Comparison of ENCODE assay signal across 8 cellular contexts in genomic region chr7:94657771-94658693, GRCh38. TPM values are rescaled to one million over a fixed set of nuclear protein-coding genes. Genes with fewer than 3 reads are reported as not detected.
DNase-seq lines count a peak whose midpoint lies in the region; ATAC-seq and TF ChIP-seq lines count a peak whose summit lies in the region.

No MANE protein-coding gene starts in this region.

- H3K27ac Mint-ChIP-seq in activated naive CD8-positive, alpha-beta T cell: no peak overlapping the region

- H3K79me2 ChIP-seq in trophoblast cell (ENCODE audit: control insufficient read depth, insufficient read depth, low read length, poor library complexity): peaks cover 6% of the 10 kb centered on the region

- no peak overlapping the region for H2AK5ac ChIP-seq in trophoblast cell (ENCODE audit: low read length)

- intact Hi-C loops in head of caudate nucleus (cut with DNase I): loop anchor here (5.0 to 10.0 kb wide), 3 partner anchors 146 to 247 kb away; partner anchors contain the start of gene PPP1R9A

- peak; percentile 81 for ATAC-seq in HG02678 (IDR thresholded peaks at IDR 0.05; ENCODE audit: unreplicated experiment)

- H2BK12ac ChIP-seq in trophoblast cell (ENCODE audit: low read length): no peak overlapping the region

- peaks cover 19% of the 10 kb centered on the region for H3K4me1 Mint-ChIP-seq in activated naive CD8-positive, alpha-beta T cell (ENCODE audit: low read depth)

- peak overlapping the region; percentile 81 for H3K4me3 Mint-ChIP-seq in activated naive CD8-positive, alpha-beta T cell

- no peak overlapping the region for H2BK5ac ChIP-seq in trophoblast cell (ENCODE audit: low read depth, low read length, poor library complexity)

- H3K36me3 Mint-ChIP-seq in activated naive CD8-positive, alpha-beta T cell: no peaks in the 10 kb centered on the region

- peak; percentile 92 for DNase-seq in GM06990 (ENCODE audit: extremely low read depth, insufficient read length)
- peak; percentile 90 for DNase-seq in NCI-H1105 (lab: John Stamatoyannopoulos, UW)
- DNase-seq in SKM-1 (lab: John Stamatoyannopoulos, UW; ENCODE audit: unreplicated experiment): peak; percentile 74
- DNase-seq in head of caudate nucleus: peak; percentile 77 to 97 (median 93)
- peak; percentile 93 to 97 for DNase-seq in trophoblast cell
- DNase-seq in tibial nerve (ENCODE audit: low spot score in 2 of 2): peak; percentile 70 to 77

- peaks cover 7% of the 10 kb centered on the region for H3K79me1 ChIP-seq in trophoblast cell (ENCODE audit: low read length)

- peaks cover 10% of the 10 kb centered on the region for H3K27me3 Mint-ChIP-seq in activated naive CD8-positive, alpha-beta T cell

- H3K4me2 ChIP-seq in trophoblast cell (ENCODE audit: low read length): no peak overlapping the region

- H4K91ac ChIP-seq in trophoblast cell (ENCODE audit: low read depth, low read length): no peak overlapping the region

- H3K27ac ChIP-seq in trophoblast cell (ENCODE audit: low read depth, low read length) (no peak overlapping the region), tibial nerve (peak overlapping the region; percentile 28 to 93 (median 64))

- no peak overlapping the region for H3K9ac ChIP-seq in trophoblast cell (ENCODE audit: low read length)

- no peak overlapping the region for H3K4ac ChIP-seq in trophoblast cell (ENCODE audit: low read depth, low read length)

- H3K36me3 ChIP-seq in GM06990 (ENCODE audit: control insufficient read depth, insufficient read depth, low read length) (no peaks in the 10 kb centered on the region), trophoblast cell (ENCODE audit: control insufficient read depth in 1 of 2, insufficient read depth in 2 of 2, low read length in 2 of 2) (no peaks in the 10 kb centered on the region), tibial nerve (no peaks in the 10 kb centered on the region)

- no peak overlapping the region for H3K18ac ChIP-seq in trophoblast cell (ENCODE audit: low read length)

- no peak overlapping the region for H3K14ac ChIP-seq in trophoblast cell (ENCODE audit: low read length)

- H3K9me3 Mint-ChIP-seq in activated naive CD8-positive, alpha-beta T cell (ENCODE audit: low read depth): no peaks in the 10 kb centered on the region

- H3K4me3 ChIP-seq in GM06990 (replicated peaks; ENCODE audit: low read depth, low read length) (peak overlapping the region; percentile 65), trophoblast cell (ENCODE audit: low read depth, low read length) (no peak overlapping the region), tibial nerve (peak overlapping the region; percentile 38 to 77 (median 57))

- H3K9me3 ChIP-seq in trophoblast cell (ENCODE audit: insufficient read depth, low read depth, low read length) (peaks cover 7% of the 10 kb centered on the region), tibial nerve (no peaks in the 10 kb centered on the region)

- TF ChIP-seq EP300 in tibial nerve (IDR thresholded peaks at IDR 0.05): peak; percentile 24 to 68

- no peak overlapping the region for H3K23ac ChIP-seq in trophoblast cell (ENCODE audit: low read length)

- no CpG with 5 or more reads among the region's 38 CpGs for WGBS in trophoblast cell (ENCODE audit: extremely low coverage, insufficient coverage, insufficient read length)
- 52 to 59% methylated on average over 36 to 37 of the region's 38 CpGs for WGBS in tibial nerve, 2 donors

- H3K27me3 ChIP-seq in GM06990 (replicated peaks; ENCODE audit: control insufficient read depth, insufficient read depth, low read length) (no peaks in the 10 kb centered on the region), trophoblast cell (ENCODE audit: insufficient read depth, low read length) (no peaks in the 10 kb centered on the region), tibial nerve (peaks cover 0 to 10% of the 10 kb centered on the region in 2 donors)

- H4K8ac ChIP-seq in trophoblast cell (ENCODE audit: low read depth, low read length): no peak overlapping the region

- TF ChIP-seq CTCF in GM06990 (IDR thresholded peaks at IDR 0.05; ENCODE audit: insufficient read depth, low read length, poor library complexity, severe bottlenecking) (no peak), tibial nerve (IDR thresholded peaks at IDR 0.05) (no peak)

- no peak overlapping the region for H2AFZ ChIP-seq in trophoblast cell (ENCODE audit: insufficient read depth, low read length, poor library complexity)

- TF ChIP-seq POLR2A in tibial nerve (IDR thresholded peaks at IDR 0.05): peak in 1 of 2 donors; percentile 68

- no peak overlapping the region for H4K12ac ChIP-seq in trophoblast cell (ENCODE audit: low read depth, low read length)

- H3K4me1 ChIP-seq in trophoblast cell (ENCODE audit: control insufficient read depth in 1 of 2, insufficient read depth in 2 of 2, low read length in 2 of 2) (peaks cover 0 to 4% of the 10 kb centered on the region in 2 experiments), tibial nerve (peaks cover 0 to 25% (median 0%) of the 10 kb centered on the region in 4 donors)

- no peak overlapping the region for H2BK120ac ChIP-seq in trophoblast cell (ENCODE audit: insufficient read depth, low read length, poor library complexity)

RNA-seq across cellular contexts. Expression of gene SGCE, which starts 2.1 kb away (rescaled TPM):
- 37.2 and 37.8 TPM in 2 replicates for polyA plus RNA-seq in trophoblast cell (2013)
- total RNA-seq in tibial nerve: 100 to 1,000 TPM; 118 to 203 (median 161) TPM
